Comparison of ENCODE assay signal across 2 cellular contexts in genomic region chr1:16922466-16922865, GRCh38.
TF ChIP-seq lines count a peak whose summit lies in the region.

No MANE protein-coding gene starts in this region.

TF ChIP-seq in SK-N-SH, 30 proteins besides CTCF, POLR2A, EP300 and RAD21 (continued from another document):
- TF ChIP-seq FOXJ3 (CRISPR knock-in tag; IDR thresholded peaks at IDR 0.05) (no peak), GABPA (IDR thresholded peaks at IDR 0.05; ENCODE audit: low read depth) (no peak)

TF ChIP-seq in SK-N-SH treated with all-trans-retinoic acid at 6 μM for 48 hours, 23 proteins besides CTCF, POLR2A, EP300 and RAD21 (continued from another document):
- TF ChIP-seq PATZ1 (CRISPR knock-in tag; IDR thresholded peaks at IDR 0.05; ENCODE audit: borderline replicate concordance) (no peak), TSHZ2 (CRISPR knock-in tag; IDR thresholded peaks at IDR 0.05) (no peak), ISL1 (CRISPR knock-in tag; IDR thresholded peaks at IDR 0.05) (no peak), OSR1 (CRISPR knock-in tag; IDR thresholded peaks at IDR 0.05) (no peak), TCF4 (CRISPR knock-in tag; IDR thresholded peaks at IDR 0.05; ENCODE audit: borderline replicate concordance) (no peak)
